Comparison of ENCODE assay signal across 18 cellular contexts in the genomic region with DNA sequence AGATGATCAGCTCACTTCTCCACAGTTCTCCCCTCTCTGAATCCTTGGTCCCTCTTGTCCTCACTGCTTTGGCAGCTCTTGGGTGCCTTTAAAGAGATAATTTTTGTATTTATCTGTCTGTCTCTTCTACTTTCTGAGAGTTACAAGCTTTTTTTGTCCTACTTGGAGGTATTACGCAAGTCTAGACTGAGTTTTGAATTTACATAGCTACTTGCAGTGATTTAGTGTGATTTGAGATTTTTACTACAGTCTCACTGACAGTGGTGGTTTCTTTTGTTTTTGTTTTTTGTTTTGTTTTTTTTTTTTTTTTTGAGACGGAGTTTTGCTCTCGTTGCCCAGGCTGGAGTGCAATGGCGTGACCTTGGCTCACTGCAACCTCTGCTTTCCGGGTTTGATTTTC. TPM values are rescaled to one million over a fixed set of nuclear protein-coding genes. Genes with fewer than 3 reads are reported as not detected.
A peak's percentile ranks its signal among the peaks of the same experiment; 100 is the strongest.
DNase-seq lines count a peak whose midpoint lies in the region; ATAC-seq, FAIRE-seq and TF ChIP-seq lines count a peak whose summit lies in the region.
"Had no signal": no experiment of that assay in that cellular context is flagged by ENCODE, and none has a peak within 500 bp of the region (broad histone marks: within the 10 kb centered on the region; RNA-seq: fewer than 3 reads in every experiment).

No MANE protein-coding gene starts in this region.

- H3K36me3 ChIP-seq in HepG2 (replicated peaks in 1 of 2; ENCODE audit: control insufficient read depth in 1 of 2, insufficient read depth in 2 of 2, low read length in 2 of 2), result no peaks in the 10 kb centered on the region
- H3K36me3 ChIP-seq in heart left ventricle, result no peaks in the 10 kb centered on the region
- H3K36me3 ChIP-seq: prostate gland, vagina had no signal

- POLR2A ChIA-PET in HepG2 (lab: Yijun Ruan, JAX), result interaction anchor here (1.0 kb wide), 1 partner anchor 22 kb away, joined by 5 read pairs; no protein-coding TSS in a partner anchor

- H3K36me3 Mint-ChIP-seq in central memory CD8-positive, alpha-beta T cell (ENCODE audit: insufficient read depth), result peaks cover 6% of the 10 kb centered on the region

- TF ChIP-seq CTCF in AG10803 (conservative IDR thresholded peaks at IDR 0.05; ENCODE audit: low read length) (no peak), HepG2 (CRISPR knock-in tag; IDR thresholded peaks at IDR 0.05) (no peak), heart left ventricle (IDR thresholded peaks at IDR 0.05) (no peak)

- FAIRE-seq in HepG2 (lab: Jason Lieb, UNC), result no peak

- H3K79me2 ChIP-seq in HepG2 (ENCODE audit: insufficient read depth, low read length), result peaks cover 92% of the 10 kb centered on the region

- no peaks in the 10 kb centered on the region for H3K9me3 ChIP-seq in HepG2 (ENCODE audit: low read length)
- no peaks in the 10 kb centered on the region for H3K9me3 ChIP-seq in heart left ventricle
- H3K9me3 ChIP-seq: prostate gland, vagina had no signal

- intact Hi-C loops in HepG2 (cut with micrococcal nuclease; ENCODE audit: unreplicated experiment), result no loop called here
- intact Hi-C loops in heart left ventricle (cut with DNase I), result no loop called here

- CTCF ChIA-PET in HepG2 (lab: Yijun Ruan, JAX; ENCODE audit: low intra/inter-chr PET ratio, low total read pairs), result no interaction called here

- H3K27me3 Mint-ChIP-seq in central memory CD8-positive, alpha-beta T cell, result no peaks in the 10 kb centered on the region
- H3K27me3 Mint-ChIP-seq: activated CD4-positive, alpha-beta T cell treated with anti-CD3 and anti-CD28 coated beads for 36 hours; activated naive CD8-positive, alpha-beta T cell treated with anti-CD3 and anti-CD28 coated beads, Interleukin-2, amount 10 ng/mL, durations not matched to agents 7 days and 5 days had no signal

- H3K27me3 ChIP-seq in HepG2 (ENCODE audit: control insufficient read depth in 1 of 2, insufficient read depth in 2 of 2, low read length in 2 of 2) (no peaks in the 10 kb centered on the region), heart left ventricle (no peaks in the 10 kb centered on the region)
- H3K27me3 ChIP-seq: vagina had no signal

- H3K4me1 ChIP-seq in HepG2 (ENCODE audit: insufficient read depth, low read length), result peaks cover 60% of the 10 kb centered on the region
- H3K4me1 ChIP-seq in heart left ventricle, result peaks cover 0 to 62% (median 36%) of the 10 kb centered on the region in 12 donors

- H3K4me2 ChIP-seq in HepG2 (ENCODE audit: low read depth, low read length), result no peak overlapping the region

- TF ChIP-seq EP300 in Ishikawa (IDR thresholded peaks at IDR 0.05; ENCODE audit: borderline replicate concordance), result no peak
- TF ChIP-seq EP300 in HepG2 (IDR thresholded peaks at IDR 0.05; ENCODE audit: low read depth in 2 of 2, low read length in 2 of 2), result no peak
- TF ChIP-seq EP300 in HepG2 (CRISPR knock-in tag; IDR thresholded peaks at IDR 0.05; ENCODE audit: borderline replicate concordance), result no peak

- no peak for ATAC-seq in central memory CD8-positive, alpha-beta T cell (replicated peaks; ENCODE audit: extremely low read depth, poor library complexity, severe bottlenecking)
- ATAC-seq in HepG2, result no peak
- no peak for ATAC-seq in GM19455 (IDR thresholded peaks at IDR 0.05; ENCODE audit: unreplicated experiment)
- no peak for ATAC-seq in heart left ventricle
- ATAC-seq: activated CD4-positive, alpha-beta T cell treated with anti-CD3 and anti-CD28 coated beads for 36 hours had no signal

- TF ChIP-seq RAD21 in Ishikawa (IDR thresholded peaks at IDR 0.05; ENCODE audit: low read depth) (no peak), HepG2 (CRISPR knock-in tag; IDR thresholded peaks at IDR 0.05) (no peak)

- no peaks in the 10 kb centered on the region for H3K9me3 Mint-ChIP-seq in central memory CD8-positive, alpha-beta T cell

- peaks cover 37% of the 10 kb centered on the region for H4K20me1 ChIP-seq in HepG2 (ENCODE audit: insufficient read depth, low read length)

- H3K9ac ChIP-seq in HepG2 (ENCODE audit: insufficient read depth, low read depth, low read length), result no peak overlapping the region

- H3K27ac ChIP-seq in HepG2 (ENCODE audit: extremely low read length, insufficient read depth, low read length) (peak overlapping the region; percentile 12), heart left ventricle (no peak overlapping the region)
- H3K27ac ChIP-seq: prostate gland, vagina had no signal

- peak; percentile 34 for DNase-seq in AG10803 (ENCODE audit: low read depth)
- no peak for DNase-seq in central memory CD8-positive, alpha-beta T cell (ENCODE audit: low spot score in 2 of 2)
- DNase-seq in HepG2 (ENCODE audit: low spot score), result no peak
- no peak for DNase-seq in COR-L47 (lab: John Stamatoyannopoulos, UW)
- no peak for DNase-seq in stimulated activated CD8-positive, alpha-beta memory T cell treated with anti-CD3 and anti-CD28 coated beads, Interleukin-4, amount 100 ng/mL, for 48 hours
- no peak for DNase-seq in heart left ventricle
- DNase-seq: activated CD4-positive, alpha-beta T cell treated with anti-CD3 and anti-CD28 coated beads for 36 hours; activated naive CD8-positive, alpha-beta T cell treated with anti-CD3 and anti-CD28 coated beads, Interleukin-2, amount 10 ng/mL, durations not matched to agents 7 days and 5 days; activated T-cell treated with anti-CD3 and anti-CD28 coated beads for 4 hours; GF-D8; KBM-7; NCI-H1436; Right ventricle myocardium superior; T-helper 2 cell had no signal

- H3K4me1 Mint-ChIP-seq in central memory CD8-positive, alpha-beta T cell, result peaks cover 79% of the 10 kb centered on the region

- WGBS in HepG2 (ENCODE audit: low lambda C conversion rate), result 93% methylated on average over 5 of the region's 5 CpGs
- WGBS in heart left ventricle, 4 donors, result 60 to 85% (median 75%) methylated on average over 5 of the region's 5 CpGs

- in situ Hi-C loops in HepG2 (cut with HindIII; ENCODE audit: extremely low pct_ligation_motif_present, low pct_unique_long_range_greater_than_20kb), result no loop called here

- H3K4me3 Mint-ChIP-seq in central memory CD8-positive, alpha-beta T cell, result no peak overlapping the region
- H3K4me3 Mint-ChIP-seq: activated CD4-positive, alpha-beta T cell treated with anti-CD3 and anti-CD28 coated beads for 36 hours; activated naive CD8-positive, alpha-beta T cell treated with anti-CD3 and anti-CD28 coated beads, Interleukin-2, amount 10 ng/mL, durations not matched to agents 7 days and 5 days had no signal

- H3K4me3 ChIP-seq in AG10803 (ENCODE audit: low read length) (no peak overlapping the region), HepG2 (replicated peaks in 1 of 3; ENCODE audit: insufficient read depth in 1 of 3, low read depth in 2 of 3, low read length in 3 of 3) (no peak overlapping the region), heart left ventricle (no peak overlapping the region)
- H3K4me3 ChIP-seq: prostate gland, vagina had no signal

- peak overlapping the region; percentile 78 for H3K27ac Mint-ChIP-seq in central memory CD8-positive, alpha-beta T cell (ENCODE audit: low read depth)
- H3K27ac Mint-ChIP-seq: activated naive CD8-positive, alpha-beta T cell treated with anti-CD3 and anti-CD28 coated beads, Interleukin-2, amount 10 ng/mL, durations not matched to agents 7 days and 5 days had no signal

- no TSS peak for BruUV-seq in HepG2 (replicated peaks; lab: Mats Ljungman, UMichigan)

- no peak overlapping the region for H2AFZ ChIP-seq in HepG2 (ENCODE audit: low read length)

- TF ChIP-seq POLR2A in HepG2 (IDR thresholded peaks at IDR 0.05; ENCODE audit: insufficient read depth in 1 of 2, low read depth in 2 of 2, low read length in 2 of 2), result no peak
- no peak for TF ChIP-seq POLR2A in heart left ventricle (IDR thresholded peaks at IDR 0.05)

TF ChIP-seq in Ishikawa, 13 proteins besides CTCF, POLR2A, EP300 and RAD21:
- no peak for TF ChIP-seq CREB1 (IDR thresholded peaks at IDR 0.05; ENCODE audit: low read depth)
- peak; percentile 41; the same call in 1 of the 2 replicates for TF ChIP-seq CEBPB (IDR thresholded peaks at IDR 0.05)

TF ChIP-seq in HepG2, 621 proteins besides CTCF, POLR2A, EP300 and RAD21:
- peak; percentile 79 for TF ChIP-seq CEBPG (CRISPR knock-in tag; IDR thresholded peaks at IDR 0.05)
- TF ChIP-seq, protein P1, sequence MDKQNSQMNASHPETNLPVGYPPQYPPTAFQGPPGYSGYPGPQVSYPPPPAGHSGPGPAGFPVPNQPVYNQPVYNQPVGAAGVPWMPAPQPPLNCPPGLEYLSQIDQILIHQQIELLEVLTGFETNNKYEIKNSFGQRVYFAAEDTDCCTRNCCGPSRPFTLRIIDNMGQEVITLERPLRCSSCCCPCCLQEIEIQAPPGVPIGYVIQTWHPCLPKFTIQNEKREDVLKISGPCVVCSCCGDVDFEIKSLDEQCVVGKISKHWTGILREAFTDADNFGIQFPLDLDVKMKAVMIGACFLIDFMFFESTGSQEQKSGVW (CRISPR knock-in tag; IDR thresholded peaks at IDR 0.05; ENCODE audit: borderline replicate concordance), result no peak
- peak; percentile 88 for TF ChIP-seq CEBPB (IDR thresholded peaks at IDR 0.05; ENCODE audit: borderline replicate concordance, low read depth, low read length)
- TF ChIP-seq GFI1 (CRISPR knock-in tag; IDR thresholded peaks at IDR 0.05; ENCODE audit: borderline replicate concordance), result peak; percentile 57
TF ChIP-seq in HepG2: peak in this region for 3.

RNA-seq across cellular contexts. Expression of a gene that starts 22.1 kb away (rescaled TPM):
- 66.6 and 67.9 TPM in 2 replicates for total RNA-seq in HepG2 (2016; rRNA removed; fragmentation: Illumina TruSeq; extraction: Trizol)
- 55.4 and 65.8 TPM in 2 replicates for total RNA-seq in HepG2 (2016; cell fraction: cytosol; rRNA removed; fragmentation: Illumina TruSeq; extraction: Trizol; ENCODE audit: low read depth)
- total RNA-seq in HepG2 (2016; cell fraction: insoluble cytoplasmic fraction; rRNA removed; fragmentation: Illumina TruSeq; extraction: Trizol), result 59.1 and 63.0 TPM in 2 replicates
- total RNA-seq in HepG2 (2016; cell fraction: membrane; rRNA removed; fragmentation: Illumina TruSeq; extraction: Trizol), result 94.1 and 96.8 TPM in 2 replicates
- total RNA-seq in HepG2 (2016; cell fraction: nucleus; rRNA removed; fragmentation: Illumina TruSeq; extraction: Trizol), result 59.4 and 60.6 TPM in 2 replicates
- polyA plus RNA-seq in HepG2 (2011; rRNA removed), result 35.4 and 43.6 TPM in 2 replicates
- polyA plus RNA-seq in HepG2 (2011; cell fraction: cytosol; rRNA removed), result 17.2 and 27.7 TPM in 2 replicates
- polyA plus RNA-seq in HepG2 (2011; cell fraction: nucleus; rRNA removed), result 29.1 and 37.9 TPM in 2 replicates
- polyA plus RNA-seq in HepG2 (2012), result 40.6 and 47.2 TPM in 2 replicates
- polyA plus RNA-seq in HepG2 (2016; cell fraction: cytosol; fragmentation: Illumina TruSeq; extraction: Trizol; ENCODE audit: low read depth), result 37.8 and 49.5 TPM in 2 replicates
- 64.3 and 69.2 TPM in 2 replicates for polyA plus RNA-seq in HepG2 (2016; cell fraction: insoluble cytoplasmic fraction; fragmentation: Illumina TruSeq; extraction: Trizol; ENCODE audit: low read depth)
- 70.9 and 75.8 TPM in 2 replicates for polyA plus RNA-seq in HepG2 (2016; cell fraction: membrane; fragmentation: Illumina TruSeq; extraction: Trizol; ENCODE audit: low read depth)
- polyA plus RNA-seq in HepG2 (2016; cell fraction: nucleus; fragmentation: Illumina TruSeq; extraction: Trizol; ENCODE audit: insufficient read depth, low read depth), result 55.9 and 58.5 TPM in 2 replicates
- 20.9 and 41.9 TPM in 2 replicates for polyA minus RNA-seq in HepG2 (2011; rRNA and poly(A)+ RNA removed; ENCODE audit: low replicate concordance)
- polyA minus RNA-seq in HepG2 (2011; cell fraction: cytosol; rRNA and poly(A)+ RNA removed), result 26.6 and 35.0 TPM in 2 replicates
- 118 and 132 TPM in 2 replicates for polyA minus RNA-seq in HepG2 (2011; cell fraction: nucleus; rRNA and poly(A)+ RNA removed)
- total RNA-seq in heart left ventricle, result 10 to 100 TPM; 24.4 to 53.7 (median 44.2) TPM
- 10 to 100 TPM; 10.9 to 41.5 TPM for polyA plus RNA-seq in heart left ventricle
